25 cellular contexts compared by ENCODE assay signal in genomic region chr7:81761821-81762220, GRCh38. TPM values are rescaled to one million over a fixed set of nuclear protein-coding genes. Genes with fewer than 3 reads are reported as not detected.
DNase-seq lines count a peak whose midpoint lies in the region; TF ChIP-seq lines count a peak whose summit lies in the region.
"Had no signal": no experiment of that assay in that cellular context is flagged by ENCODE, and none has a peak within 500 bp of the region (broad histone marks: within the 10 kb centered on the region; RNA-seq: fewer than 3 reads in every experiment).

No MANE protein-coding gene starts in this region.

- H3K27me3 ChIP-seq in endodermal cell (ENCODE audit: control insufficient read depth, insufficient read depth, low read length, poor library complexity, severe bottlenecking) (no peaks in the 10 kb centered on the region), mesendoderm (ENCODE audit: insufficient read depth, low read length, poor library complexity) (no peaks in the 10 kb centered on the region), smooth muscle cell (ENCODE audit: low read depth) (no peaks in the 10 kb centered on the region)
- H3K27me3 ChIP-seq: Peyer's patch had no signal

- H3K4me1 ChIP-seq in HEK293 (ENCODE audit: control insufficient read depth, insufficient read depth, low read length): no peaks in the 10 kb centered on the region
- H3K4me1 ChIP-seq in endodermal cell (ENCODE audit: control insufficient read depth, insufficient read depth, low read length): no peaks in the 10 kb centered on the region
- H3K4me1 ChIP-seq in mesendoderm (ENCODE audit: control insufficient read depth, low read depth, low read length): peaks cover 4% of the 10 kb centered on the region
- peaks cover 14% of the 10 kb centered on the region for H3K4me1 ChIP-seq in smooth muscle cell (ENCODE audit: low read depth)
- H3K4me1 ChIP-seq: Peyer's patch had no signal

- H3K36me3 ChIP-seq in HEK293 (ENCODE audit: control insufficient read depth in 2 of 2, insufficient read depth in 1 of 2, low read length in 2 of 2) (no peaks in the 10 kb centered on the region), endodermal cell (ENCODE audit: control insufficient read depth, insufficient read depth, low read length) (no peaks in the 10 kb centered on the region), mesendoderm (ENCODE audit: control insufficient read depth, insufficient read depth, low read length) (no peaks in the 10 kb centered on the region), smooth muscle cell (ENCODE audit: low read depth) (no peaks in the 10 kb centered on the region)
- H3K36me3 ChIP-seq: Peyer's patch had no signal

- H3K18ac ChIP-seq in mesendoderm (ENCODE audit: low read length): no peak overlapping the region

- DNase-seq in endodermal cell (peak; percentile 84), mesendoderm (peak; percentile 87), D341Med (ENCODE audit: low spot score) (no peak), smooth muscle cell (lab: John Stamatoyannopoulos, UW; ENCODE audit: unreplicated experiment) (no peak)
- DNase-seq in T-helper 2 cell treated with Interferon-gamma antibody and Interleukin-4, amounts not matched to agents 5 μg/mL and 100 μg/mL, for 36 hours (ENCODE audit: low spot score): no peak
- DNase-seq in activated CD4-positive, alpha-beta T cell treated with anti-CD3 and anti-CD28 coated beads, Interleukin-2, amount 50 U/mL, for 4 hours: no peak
- DNase-seq: AML-193; Calu3; CD8-positive, alpha-beta memory T cell; GF-D8; GM23248; Karpas-422; MV-4-11; NCI-H1105 treated with DMSO at 0.1 percent for 48 hours; NCI-H2029 treated with DMSO at 0.1 percent for 48 hours; NCI-H2171; NCI-H345; NCI-H524; NCI-H774; Peyer's patch had no signal

- H3K4me2 ChIP-seq in mesendoderm (ENCODE audit: low read length) (no peak overlapping the region), smooth muscle cell (no peak overlapping the region)

- H3K9ac ChIP-seq in endodermal cell (ENCODE audit: extremely low read depth, low read length, poor library complexity, severe bottlenecking): no peak overlapping the region
- H3K9ac ChIP-seq in mesendoderm (ENCODE audit: low read length): no peak overlapping the region
- no peak overlapping the region for H3K9ac ChIP-seq in smooth muscle cell (ENCODE audit: low read depth)
- H3K9ac ChIP-seq: GM23248 had no signal

- no peak overlapping the region for H2BK5ac ChIP-seq in mesendoderm (ENCODE audit: low read length)

- no peak overlapping the region for H3K4me3 ChIP-seq in HEK293 (ENCODE audit: low read depth, low read length)
- H3K4me3 ChIP-seq in endodermal cell (ENCODE audit: low read length): no peak overlapping the region
- H3K4me3 ChIP-seq in mesendoderm (ENCODE audit: low read length): no peak overlapping the region
- no peak overlapping the region for H3K4me3 ChIP-seq in smooth muscle cell
- H3K4me3 ChIP-seq: GM23248, Peyer's patch had no signal

- peaks cover 15% of the 10 kb centered on the region for H3K4me1 Mint-ChIP-seq in endodermal cell
- no peaks in the 10 kb centered on the region for H3K4me1 Mint-ChIP-seq in T-helper 2 cell treated with Interferon-gamma antibody and Interleukin-4, amounts not matched to agents 5 μg/mL and 100 μg/mL, for 36 hours (ENCODE audit: low read depth)
- H3K4me1 Mint-ChIP-seq: CD8-positive, alpha-beta memory T cell had no signal

- no peak overlapping the region for H2BK120ac ChIP-seq in mesendoderm (ENCODE audit: low read depth, low read length)

- H3K27me3 Mint-ChIP-seq in endodermal cell (ENCODE audit: insufficient read depth): peaks cover 11% of the 10 kb centered on the region
- H3K27me3 Mint-ChIP-seq in T-helper 2 cell treated with Interferon-gamma antibody and Interleukin-4, amounts not matched to agents 5 μg/mL and 100 μg/mL, for 36 hours (ENCODE audit: low read depth): no peaks in the 10 kb centered on the region
- H3K27me3 Mint-ChIP-seq: CD8-positive, alpha-beta memory T cell had no signal

- H3K9me3 ChIP-seq in HEK293 (ENCODE audit: control insufficient read depth, insufficient read depth, low read depth, low read length) (no peaks in the 10 kb centered on the region), endodermal cell (ENCODE audit: control insufficient read depth, low read length) (no peaks in the 10 kb centered on the region), smooth muscle cell (replicated peaks; ENCODE audit: low read depth) (no peaks in the 10 kb centered on the region)
- H3K9me3 ChIP-seq: Peyer's patch had no signal

- no peaks in the 10 kb centered on the region for H3K36me3 Mint-ChIP-seq in endodermal cell (ENCODE audit: low read depth)
- no peaks in the 10 kb centered on the region for H3K36me3 Mint-ChIP-seq in T-helper 2 cell treated with Interferon-gamma antibody and Interleukin-4, amounts not matched to agents 5 μg/mL and 100 μg/mL, for 36 hours (ENCODE audit: low read depth)
- H3K36me3 Mint-ChIP-seq: CD8-positive, alpha-beta memory T cell had no signal

- no peak overlapping the region for H2AK5ac ChIP-seq in mesendoderm (ENCODE audit: low read length)

- no peak overlapping the region for H3K23ac ChIP-seq in mesendoderm (ENCODE audit: low read length)

- peak overlapping the region; percentile 37 for H3K27ac Mint-ChIP-seq in endodermal cell
- no peak overlapping the region for H3K27ac Mint-ChIP-seq in T-helper 2 cell treated with Interferon-gamma antibody and Interleukin-4, amounts not matched to agents 5 μg/mL and 100 μg/mL, for 36 hours
- H3K27ac Mint-ChIP-seq: CD8-positive, alpha-beta memory T cell had no signal

- H3K4me3 Mint-ChIP-seq in endodermal cell: no peak overlapping the region
- no peak overlapping the region for H3K4me3 Mint-ChIP-seq in T-helper 2 cell treated with Interferon-gamma antibody and Interleukin-4, amounts not matched to agents 5 μg/mL and 100 μg/mL, for 36 hours
- H3K4me3 Mint-ChIP-seq: CD8-positive, alpha-beta memory T cell had no signal

- CTCF ChIA-PET in HEK293 (lab: Yijun Ruan, JAX): no interaction called here

- H3K27ac ChIP-seq in 22Rv1 (peak overlapping the region; percentile 84), HEK293 (ENCODE audit: extremely low read depth, low read depth, low read length) (no peak overlapping the region), endodermal cell (ENCODE audit: low read depth, low read length) (no peak overlapping the region), mesendoderm (ENCODE audit: low read depth, low read length) (no peak overlapping the region), smooth muscle cell (ENCODE audit: low read depth) (no peak overlapping the region)
- H3K27ac ChIP-seq: C4-2B, GM23248, Peyer's patch had no signal

- POLR2A ChIA-PET in HEK293 (lab: Yijun Ruan, JAX): no interaction called here

- no peaks in the 10 kb centered on the region for H3F3A ChIP-seq in smooth muscle cell (ENCODE audit: low read depth)

- H4K5ac ChIP-seq in mesendoderm (ENCODE audit: low read length): no peak overlapping the region

- H4K20me1 ChIP-seq in smooth muscle cell (ENCODE audit: low read depth): no peaks in the 10 kb centered on the region

- H2AFZ ChIP-seq in smooth muscle cell (ENCODE audit: low read depth): no peak overlapping the region
- H2AFZ ChIP-seq: GM23248 had no signal

- no peak overlapping the region for H4K8ac ChIP-seq in mesendoderm (ENCODE audit: low read depth, low read length)

- H3K79me1 ChIP-seq in mesendoderm (ENCODE audit: low read length): no peaks in the 10 kb centered on the region

- no peak overlapping the region for H3K56ac ChIP-seq in mesendoderm (ENCODE audit: low read length)

- H3K79me2 ChIP-seq in mesendoderm (ENCODE audit: control insufficient read depth, insufficient read depth, low read length): no peaks in the 10 kb centered on the region
- peaks cover 39% of the 10 kb centered on the region for H3K79me2 ChIP-seq in smooth muscle cell (ENCODE audit: low read depth)

- H3K9me3 Mint-ChIP-seq in endodermal cell: no peaks in the 10 kb centered on the region
- H3K9me3 Mint-ChIP-seq in T-helper 2 cell treated with Interferon-gamma antibody and Interleukin-4, amounts not matched to agents 5 μg/mL and 100 μg/mL, for 36 hours: no peaks in the 10 kb centered on the region

- no peak overlapping the region for H3K4ac ChIP-seq in mesendoderm (ENCODE audit: low read depth, low read length)

- WGBS in endodermal cell (ENCODE audit: insufficient coverage in 1 of 2, insufficient read length in 1 of 2), 2 experiments: 71 to 80% methylated on average over 1 to 2 of the region's 2 CpGs
- WGBS in mesendoderm (ENCODE audit: extremely low coverage, insufficient coverage, low lambda C conversion rate): no CpG with 5 or more reads among the region's 2 CpGs
- WGBS in smooth muscle cell (ENCODE audit: low lambda C conversion rate): 72% methylated on average over 2 of the region's 2 CpGs

- TF ChIP-seq CTCF in 22Rv1 (IDR thresholded peaks at IDR 0.05): no peak
- no peak for TF ChIP-seq CTCF in HEK293 (tag by site-specific recombination; IDR thresholded peaks at IDR 0.05)
- TF ChIP-seq CTCF in endodermal cell (conservative IDR thresholded peaks at IDR 0.05): no peak
- TF ChIP-seq CTCF in smooth muscle cell (IDR thresholded peaks at IDR 0.05; ENCODE audit: borderline replicate concordance, insufficient read depth, poor library complexity, severe bottlenecking): no peak

- H2BK15ac ChIP-seq in mesendoderm (replicated peaks; ENCODE audit: low read depth): no peak overlapping the region

TF ChIP-seq in HEK293, 187 proteins besides CTCF, POLR2A, EP300 and RAD21:
- peak; percentile 60 for TF ChIP-seq ZIC2 (tag by site-specific recombination; IDR thresholded peaks at IDR 0.05)
- no peak for TF ChIP-seq OSR2 (tag by site-specific recombination; IDR thresholded peaks at IDR 0.05)
- no peak for TF ChIP-seq SP7 (tag by site-specific recombination; IDR thresholded peaks at IDR 0.05)

RNA-seq across cellular contexts. Expression of gene HGF, which starts 8.0 kb away (rescaled TPM):
- total RNA-seq in endodermal cell: under 1 TPM; 0.20 to 0.29 TPM
- polyA plus RNA-seq in endodermal cell (2013, experiment 1 of 2): 1.2 TPM
- polyA plus RNA-seq in endodermal cell (2013, experiment 2 of 2): 1.4 TPM
- 0.14 TPM for polyA plus RNA-seq in mesendoderm (2013, experiment 1 of 2)
- polyA plus RNA-seq in mesendoderm (2013, experiment 2 of 2): 0.14 TPM
- 43.6 and 55.1 TPM in 2 replicates for total RNA-seq in smooth muscle cell
- polyA plus RNA-seq in smooth muscle cell: 15.4 and 18.3 TPM in 2 replicates
- total RNA-seq: A172; Calu3; CD8-positive, alpha-beta memory T cell; OCI-LY7 had no signal
- polyA plus RNA-seq: CD8-positive, alpha-beta memory T cell had no signal

Comparison
In these comparisons a context has a peak if more than half of its experiments do, and no peak if none do; other contexts are left out.
1. DNase-seq: peak in endodermal cell (single experiment) and mesendoderm (single experiment); none in T-helper 2 cell treated with Interferon-gamma antibody and Interleukin-4, amounts not matched to agents 5 μg/mL and 100 μg/mL, for 36 hours (single experiment), D341Med (single experiment), activated CD4-positive, alpha-beta T cell treated with anti-CD3 and anti-CD28 coated beads, Interleukin-2, amount 50 U/mL, for 4 hours (0 of 2) and smooth muscle cell (single experiment).
2. RNA of gene HGF, which starts 8.0 kb away (total RNA-seq): 43.6 to 55.1 TPM in smooth muscle cell; 0.20 to 0.29 TPM in endodermal cell; every median in the first group is over 10 times any median in the second.